Comparison of ENCODE assay signal across 19 cellular contexts in the genomic region with DNA sequence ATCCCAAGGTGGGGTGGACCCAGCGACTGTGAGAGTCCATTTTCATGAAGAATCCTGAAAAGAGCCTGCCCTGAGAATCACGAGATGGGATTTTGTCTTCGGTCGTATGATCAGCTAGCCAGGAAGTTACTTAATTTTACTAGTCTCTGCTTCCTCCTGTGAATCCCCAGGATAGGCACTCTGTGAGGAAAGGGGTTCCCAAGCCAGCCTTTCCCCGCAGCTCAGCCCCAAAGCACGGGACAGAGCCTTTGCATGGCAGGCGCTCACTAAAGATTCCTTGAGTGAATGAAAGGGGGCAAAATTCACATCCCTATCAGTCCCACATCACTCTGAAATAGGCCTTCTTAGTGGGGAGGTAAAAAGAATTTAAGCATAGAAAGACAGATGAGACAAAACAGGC.
A peak's percentile ranks its signal among the peaks of the same experiment; 100 is the strongest.
DNase-seq lines count a peak whose midpoint lies in the region; ATAC-seq and TF ChIP-seq lines count a peak whose summit lies in the region.
"Had no signal": no experiment of that assay in that cellular context is flagged by ENCODE, and none has a peak within 500 bp of the region (broad histone marks: within the 10 kb centered on the region; RNA-seq: fewer than 3 reads in every experiment).

No MANE protein-coding gene starts in this region.

- H3K79me2 ChIP-seq in neural progenitor cell (ENCODE audit: low read depth): no peaks in the 10 kb centered on the region

- H3K27me3 Mint-ChIP-seq in endodermal cell (ENCODE audit: insufficient read depth) (peaks cover 3% of the 10 kb centered on the region), neural progenitor cell (ENCODE audit: insufficient read depth, low read depth) (peaks cover 7% of the 10 kb centered on the region), osteocyte (ENCODE audit: unreplicated experiment) (peaks cover 3% of the 10 kb centered on the region)
- H3K27me3 Mint-ChIP-seq: CD4-positive, alpha-beta T cell had no signal

- no peaks in the 10 kb centered on the region for H3K36me3 Mint-ChIP-seq in endodermal cell (ENCODE audit: low read depth)
- H3K36me3 Mint-ChIP-seq in neural progenitor cell: no peaks in the 10 kb centered on the region
- no peaks in the 10 kb centered on the region for H3K36me3 Mint-ChIP-seq in osteocyte (ENCODE audit: unreplicated experiment)
- H3K36me3 Mint-ChIP-seq: CD8-positive, alpha-beta T cell had no signal

- H3K4me3 ChIP-seq in H7 (ENCODE audit: insufficient read depth, low read depth, low read length): no peak overlapping the region
- no peak overlapping the region for H3K4me3 ChIP-seq in endodermal cell (ENCODE audit: low read length)
- H3K4me3 ChIP-seq in neural progenitor cell: no peak overlapping the region
- H3K4me3 ChIP-seq in upper lobe of left lung: no peak overlapping the region
- H3K4me3 ChIP-seq in adrenal gland: no peak overlapping the region
- H3K4me3 ChIP-seq: A549; BLaER1 treated with 17β-estradiol and CSF1 and Interleukin-3, amounts not matched to agents 10 nM and 100 nM had no signal

- no peak for TF ChIP-seq EP300 in upper lobe of left lung (IDR thresholded peaks at IDR 0.05)

- no peak overlapping the region for H2AFZ ChIP-seq in neural progenitor cell (replicated peaks)

- no peak overlapping the region for H3K4me2 ChIP-seq in neural progenitor cell
- H3K4me2 ChIP-seq: A549; BLaER1 treated with 17β-estradiol and CSF1 and Interleukin-3, amounts not matched to agents 10 nM and 100 nM had no signal

- TF ChIP-seq POLR2A in upper lobe of left lung (IDR thresholded peaks at IDR 0.05) (no peak), adrenal gland (IDR thresholded peaks at IDR 0.05) (no peak)

- H3K27ac Mint-ChIP-seq in endodermal cell: no peak overlapping the region
- H3K27ac Mint-ChIP-seq in neural progenitor cell: peak overlapping the region; percentile 81
- no peak overlapping the region for H3K27ac Mint-ChIP-seq in osteocyte (ENCODE audit: unreplicated experiment)
- H3K27ac Mint-ChIP-seq: B cell; CD4-positive, alpha-beta T cell; CD8-positive, alpha-beta T cell had no signal

- DNase-seq in H7: peak; percentile 17
- DNase-seq in endodermal cell: peak; percentile 24
- no peak for DNase-seq in neural progenitor cell (ENCODE audit: low spot score)
- DNase-seq in osteocyte (ENCODE audit: extremely low spot score, unreplicated experiment): peak; percentile 53
- no peak for DNase-seq in upper lobe of left lung
- no peak for DNase-seq in RKO (ENCODE audit: low spot score)
- no peak for DNase-seq in adrenal gland
- DNase-seq: AML-193; Calu3; CD4-positive, alpha-beta T cell; CD8-positive, alpha-beta T cell; DMS79 treated with DMSO at 0.1 percent for 48 hours; GF-D8 had no signal

- intact Hi-C loops in adrenal gland (cut with DNase I): no loop called here

- no peaks in the 10 kb centered on the region for H3K36me3 ChIP-seq in H7 (replicated peaks; ENCODE audit: control insufficient read depth, insufficient read depth, low read length)
- H3K36me3 ChIP-seq in endodermal cell (ENCODE audit: control insufficient read depth, insufficient read depth, low read length): no peaks in the 10 kb centered on the region
- H3K36me3 ChIP-seq in neural progenitor cell: no peaks in the 10 kb centered on the region
- H3K36me3 ChIP-seq in upper lobe of left lung: no peaks in the 10 kb centered on the region
- H3K36me3 ChIP-seq in adrenal gland (replicated peaks in 1 of 2): no peaks in the 10 kb centered on the region
- H3K36me3 ChIP-seq: BLaER1 treated with 17β-estradiol and CSF1 and Interleukin-3, amounts not matched to agents 10 nM and 100 nM had no signal

- H4K20me1 ChIP-seq in neural progenitor cell (ENCODE audit: low read depth): no peaks in the 10 kb centered on the region
- H4K20me1 ChIP-seq: BLaER1 treated with 17β-estradiol and CSF1 and Interleukin-3, amounts not matched to agents 10 nM and 100 nM had no signal

- WGBS in endodermal cell (ENCODE audit: insufficient coverage in 1 of 2, insufficient read length in 1 of 2), 2 experiments: 92% methylated on average over 2 to 6 of the region's 7 CpGs
- 89 to 90% methylated on average over 7 of the region's 7 CpGs for WGBS in upper lobe of left lung, 2 donors
- 77 to 91% (median 83%) methylated on average over 7 of the region's 7 CpGs for WGBS in adrenal gland, 4 donors

- H3K4me1 ChIP-seq in endodermal cell (ENCODE audit: control insufficient read depth, insufficient read depth, low read length): peaks cover 1% of the 10 kb centered on the region
- peaks cover 10% of the 10 kb centered on the region for H3K4me1 ChIP-seq in neural progenitor cell
- no peaks in the 10 kb centered on the region for H3K4me1 ChIP-seq in upper lobe of left lung
- no peaks in the 10 kb centered on the region for H3K4me1 ChIP-seq in adrenal gland (replicated peaks in 1 of 2)
- H3K4me1 ChIP-seq: A549 had no signal

- no peak overlapping the region for H3K27ac ChIP-seq in endodermal cell (ENCODE audit: low read depth, low read length)
- H3K27ac ChIP-seq in neural progenitor cell: no peak overlapping the region
- H3K27ac ChIP-seq in upper lobe of left lung: no peak overlapping the region
- H3K27ac ChIP-seq in adrenal gland: no peak overlapping the region
- H3K27ac ChIP-seq: 22Rv1; A549; BLaER1 treated with 17β-estradiol and CSF1 and Interleukin-3, amounts not matched to agents 10 nM and 100 nM; C4-2B had no signal

- TF ChIP-seq CTCF in endodermal cell (conservative IDR thresholded peaks at IDR 0.05) (no peak), neural progenitor cell (IDR thresholded peaks at IDR 0.05) (no peak), osteocyte (IDR thresholded peaks at IDR 0.05) (no peak), upper lobe of left lung (IDR thresholded peaks at IDR 0.05) (no peak), adrenal gland (IDR thresholded peaks at IDR 0.05) (no peak)

- H3K9ac ChIP-seq in endodermal cell (ENCODE audit: extremely low read depth, low read length, poor library complexity, severe bottlenecking): no peak overlapping the region
- no peak overlapping the region for H3K9ac ChIP-seq in neural progenitor cell
- H3K9ac ChIP-seq: BLaER1 treated with 17β-estradiol and CSF1 and Interleukin-3, amounts not matched to agents 10 nM and 100 nM had no signal

- H3F3A ChIP-seq in neural progenitor cell (ENCODE audit: low read depth): no peaks in the 10 kb centered on the region

- H3K9me3 ChIP-seq in endodermal cell (ENCODE audit: control insufficient read depth, low read length) (no peaks in the 10 kb centered on the region), neural progenitor cell (ENCODE audit: low read depth) (no peaks in the 10 kb centered on the region), upper lobe of left lung (no peaks in the 10 kb centered on the region), adrenal gland (replicated peaks in 1 of 3) (no peaks in the 10 kb centered on the region)
- H3K9me3 ChIP-seq: A549; BLaER1 treated with 17β-estradiol and CSF1 and Interleukin-3, amounts not matched to agents 10 nM and 100 nM; Caco-2 had no signal

- peaks cover 4% of the 10 kb centered on the region for H3K9me3 Mint-ChIP-seq in endodermal cell
- H3K9me3 Mint-ChIP-seq in neural progenitor cell: peaks cover 2% of the 10 kb centered on the region
- H3K9me3 Mint-ChIP-seq in osteocyte (ENCODE audit: unreplicated experiment): no peaks in the 10 kb centered on the region
- H3K9me3 Mint-ChIP-seq: CD4-positive, alpha-beta T cell; CD8-positive, alpha-beta T cell had no signal

- no peak for ATAC-seq in upper lobe of left lung (ENCODE audit: low FRiP score in 2 of 2)
- ATAC-seq: A549; CD8-positive, alpha-beta T cell had no signal

- no peaks in the 10 kb centered on the region for H3K27me3 ChIP-seq in H7 (ENCODE audit: control insufficient read depth, insufficient read depth, low read length)
- H3K27me3 ChIP-seq in endodermal cell (ENCODE audit: control insufficient read depth, insufficient read depth, low read length, poor library complexity, severe bottlenecking): no peaks in the 10 kb centered on the region
- no peaks in the 10 kb centered on the region for H3K27me3 ChIP-seq in neural progenitor cell
- no peaks in the 10 kb centered on the region for H3K27me3 ChIP-seq in upper lobe of left lung
- no peaks in the 10 kb centered on the region for H3K27me3 ChIP-seq in adrenal gland
- H3K27me3 ChIP-seq: BLaER1 treated with 17β-estradiol and CSF1 and Interleukin-3, amounts not matched to agents 10 nM and 100 nM had no signal

- no peak overlapping the region for H3K4me3 Mint-ChIP-seq in endodermal cell
- no peak overlapping the region for H3K4me3 Mint-ChIP-seq in neural progenitor cell
- no peak overlapping the region for H3K4me3 Mint-ChIP-seq in osteocyte (ENCODE audit: unreplicated experiment)
- H3K4me3 Mint-ChIP-seq: B cell; CD4-positive, alpha-beta T cell; CD8-positive, alpha-beta T cell had no signal

- H3K4me1 Mint-ChIP-seq in endodermal cell (peaks cover 26% of the 10 kb centered on the region), neural progenitor cell (peaks cover 13% of the 10 kb centered on the region), osteocyte (ENCODE audit: unreplicated experiment) (peaks cover 6% of the 10 kb centered on the region)

Comparison
In these comparisons a context has a peak if more than half of its experiments do, and no peak if none do; other contexts are left out.
1. DNase-seq: peak in H7 (single experiment), endodermal cell (single experiment) and osteocyte (single experiment); none in neural progenitor cell (single experiment), upper lobe of left lung (0 of 2), RKO (single experiment) and adrenal gland (0 of 7).